In genomic region chr20:48425776-48426175, GRCh38 we compare ENCODE assay signal across 19 cellular contexts.
DNase-seq lines count a peak whose midpoint lies in the region; ATAC-seq, FAIRE-seq and TF ChIP-seq lines count a peak whose summit lies in the region.
"Had no signal": no experiment of that assay in that cellular context is flagged by ENCODE, and none has a peak within 500 bp of the region (broad histone marks: within the 10 kb centered on the region; RNA-seq: fewer than 3 reads in every experiment).

No MANE protein-coding gene starts in this region.

- no peak overlapping the region for H2AFZ ChIP-seq in neuronal stem cell (ENCODE audit: low read length)

- H2AK5ac ChIP-seq in neuronal stem cell (ENCODE audit: low read depth, low read length), result no peak overlapping the region

- H3K27ac ChIP-seq in RWPE2 (ENCODE audit: poor library complexity, severe bottlenecking) (no peak overlapping the region), neuronal stem cell (replicated peaks; ENCODE audit: low read length) (peak overlapping the region; percentile 46)

- no peak for TF ChIP-seq CTCF in RWPE2 (IDR thresholded peaks at IDR 0.05; ENCODE audit: poor library complexity, severe bottlenecking)

- peak; percentile 67 for FAIRE-seq in HTR-8/SVneo (lab: Jason Lieb, UNC)
- FAIRE-seq: RCC 7860 had no signal

- no peak overlapping the region for H3K4me2 ChIP-seq in neuronal stem cell (ENCODE audit: insufficient read depth, low read length, poor library complexity, severe bottlenecking)
- H3K4me2 ChIP-seq: SK-N-SH had no signal

- no peak overlapping the region for H2BK5ac ChIP-seq in neuronal stem cell (ENCODE audit: low read length)

- no CpG with 5 or more reads among the region's 4 CpGs for WGBS in neuronal stem cell (ENCODE audit: extremely low coverage in 2 of 2, insufficient read length in 2 of 2, insufficient replicate concordance in 1 of 2), 2 donors

- H3K27me3 ChIP-seq in RWPE2 (ENCODE audit: insufficient read depth, poor library complexity, severe bottlenecking) (peaks cover 3% of the 10 kb centered on the region), neuronal stem cell (ENCODE audit: control insufficient read depth in 3 of 3, insufficient read depth in 3 of 3, low read depth in 1 of 3, low read length in 3 of 3) (no peaks in the 10 kb centered on the region)

- intact Hi-C loops in Right ventricle myocardium inferior (cut with DNase I), result no loop called here

- H2BK120ac ChIP-seq in neuronal stem cell (ENCODE audit: low read depth, low read length), result no peak overlapping the region

- H3K14ac ChIP-seq in neuronal stem cell (ENCODE audit: low read length), result no peak overlapping the region

- no peak for ATAC-seq in RWPE2 (ENCODE audit: low read depth)
- no peak for ATAC-seq in SK-N-SH treated with all-trans-retinoic acid at 6 μM for 48 hours
- no peak for ATAC-seq in Right ventricle myocardium inferior
- ATAC-seq: T-cell had no signal

- H4K8ac ChIP-seq in neuronal stem cell (ENCODE audit: low read depth, low read length), result no peak overlapping the region

- H3K23ac ChIP-seq in neuronal stem cell (ENCODE audit: low read depth, low read length, poor library complexity), result no peak overlapping the region

- H3K18ac ChIP-seq in neuronal stem cell (ENCODE audit: low read length), result peak overlapping the region; percentile 68

- no peak overlapping the region for H3K4ac ChIP-seq in neuronal stem cell (ENCODE audit: low read length)

- H3K4me3 ChIP-seq in RWPE2 (ENCODE audit: severe bottlenecking) (no peak overlapping the region), neuronal stem cell (ENCODE audit: low read length in 2 of 2) (no peak overlapping the region)

- H3K4me1 ChIP-seq in RWPE2 (ENCODE audit: insufficient read depth, poor library complexity, severe bottlenecking) (no peaks in the 10 kb centered on the region), neuronal stem cell (ENCODE audit: control insufficient read depth in 2 of 2, insufficient read depth in 1 of 2, low read depth in 1 of 2, low read length in 2 of 2) (peaks cover 0 to 11% of the 10 kb centered on the region in 2 donors)

- H3K9ac ChIP-seq in neuronal stem cell (ENCODE audit: low read depth, low read length, poor library complexity), result no peak overlapping the region
- H3K9ac ChIP-seq: SK-N-SH had no signal

- H4K91ac ChIP-seq in neuronal stem cell (ENCODE audit: low read depth, low read length, poor library complexity), result no peak overlapping the region

- no peak overlapping the region for H2BK12ac ChIP-seq in neuronal stem cell (ENCODE audit: low read length)

- DNase-seq in DMS 273 treated with DMSO at 0.1 percent for 48 hours (lab: John Stamatoyannopoulos, UW) (peak; percentile 24), HTR-8/SVneo (ENCODE audit: insufficient read length, low spot score) (no peak), RWPE2 (ENCODE audit: low spot score) (peak; percentile 65), neuronal stem cell (ENCODE audit: low spot score) (no peak), T-helper 9 cell (no peak), Right ventricle myocardium inferior (ENCODE audit: missing footprints) (no peak)
- DNase-seq: AML-193, DMS153, GDM1, Karpas-422, NCI-H1048, NCI-H1436 treated with DMSO at 0.1 percent for 48 hours, NCI-H2081, NCI-H2227 treated with DMSO at 0.1 percent for 48 hours, SHP77, SK-N-SH, T-cell had no signal

- H3K9me3 ChIP-seq in RWPE2 (ENCODE audit: severe bottlenecking) (no peaks in the 10 kb centered on the region), neuronal stem cell (replicated peaks in 1 of 2; ENCODE audit: control insufficient read depth in 2 of 2, insufficient read depth in 1 of 2, low read depth in 1 of 2, low read length in 2 of 2) (no peaks in the 10 kb centered on the region)
- H3K9me3 ChIP-seq: SK-N-SH had no signal

- H3K36me3 ChIP-seq in RWPE2 (ENCODE audit: low read depth) (no peaks in the 10 kb centered on the region), neuronal stem cell (replicated peaks in 1 of 2; ENCODE audit: control insufficient read depth in 2 of 2, insufficient read depth in 2 of 2, low read length in 2 of 2) (no peaks in the 10 kb centered on the region)

- H2BK15ac ChIP-seq in neuronal stem cell (ENCODE audit: low read length), result no peak overlapping the region

- H3K79me1 ChIP-seq in neuronal stem cell (ENCODE audit: low read depth, low read length), result no peaks in the 10 kb centered on the region

TF ChIP-seq in SK-N-SH treated with all-trans-retinoic acid at 6 μM for 48 hours, 23 proteins besides CTCF, POLR2A, EP300 and RAD21 (continues in another document):
- TF ChIP-seq ARNTL (CRISPR knock-in tag; IDR thresholded peaks at IDR 0.05; ENCODE audit: borderline replicate concordance, low read depth), result no peak
- TF ChIP-seq CSDC2 (CRISPR knock-in tag; IDR thresholded peaks at IDR 0.05), result no peak
- TF ChIP-seq, protein P1, sequence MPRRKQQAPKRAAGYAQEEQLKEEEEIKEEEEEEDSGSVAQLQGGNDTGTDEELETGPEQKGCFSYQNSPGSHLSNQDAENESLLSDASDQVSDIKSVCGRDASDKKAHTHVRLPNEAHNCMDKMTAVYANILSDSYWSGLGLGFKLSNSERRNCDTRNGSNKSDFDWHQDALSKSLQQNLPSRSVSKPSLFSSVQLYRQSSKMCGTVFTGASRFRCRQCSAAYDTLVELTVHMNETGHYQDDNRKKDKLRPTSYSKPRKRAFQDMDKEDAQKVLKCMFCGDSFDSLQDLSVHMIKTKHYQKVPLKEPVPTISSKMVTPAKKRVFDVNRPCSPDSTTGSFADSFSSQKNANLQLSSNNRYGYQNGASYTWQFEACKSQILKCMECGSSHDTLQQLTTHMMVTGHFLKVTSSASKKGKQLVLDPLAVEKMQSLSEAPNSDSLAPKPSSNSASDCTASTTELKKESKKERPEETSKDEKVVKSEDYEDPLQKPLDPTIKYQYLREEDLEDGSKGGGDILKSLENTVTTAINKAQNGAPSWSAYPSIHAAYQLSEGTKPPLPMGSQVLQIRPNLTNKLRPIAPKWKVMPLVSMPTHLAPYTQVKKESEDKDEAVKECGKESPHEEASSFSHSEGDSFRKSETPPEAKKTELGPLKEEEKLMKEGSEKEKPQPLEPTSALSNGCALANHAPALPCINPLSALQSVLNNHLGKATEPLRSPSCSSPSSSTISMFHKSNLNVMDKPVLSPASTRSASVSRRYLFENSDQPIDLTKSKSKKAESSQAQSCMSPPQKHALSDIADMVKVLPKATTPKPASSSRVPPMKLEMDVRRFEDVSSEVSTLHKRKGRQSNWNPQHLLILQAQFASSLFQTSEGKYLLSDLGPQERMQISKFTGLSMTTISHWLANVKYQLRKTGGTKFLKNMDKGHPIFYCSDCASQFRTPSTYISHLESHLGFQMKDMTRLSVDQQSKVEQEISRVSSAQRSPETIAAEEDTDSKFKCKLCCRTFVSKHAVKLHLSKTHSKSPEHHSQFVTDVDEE (CRISPR knock-in tag; IDR thresholded peaks at IDR 0.05), result no peak
- TF ChIP-seq ZNF8 (CRISPR knock-in tag; IDR thresholded peaks at IDR 0.05), result no peak
- no peak for TF ChIP-seq ZFP3 (CRISPR knock-in tag; IDR thresholded peaks at IDR 0.05)
- TF ChIP-seq, protein P2, sequence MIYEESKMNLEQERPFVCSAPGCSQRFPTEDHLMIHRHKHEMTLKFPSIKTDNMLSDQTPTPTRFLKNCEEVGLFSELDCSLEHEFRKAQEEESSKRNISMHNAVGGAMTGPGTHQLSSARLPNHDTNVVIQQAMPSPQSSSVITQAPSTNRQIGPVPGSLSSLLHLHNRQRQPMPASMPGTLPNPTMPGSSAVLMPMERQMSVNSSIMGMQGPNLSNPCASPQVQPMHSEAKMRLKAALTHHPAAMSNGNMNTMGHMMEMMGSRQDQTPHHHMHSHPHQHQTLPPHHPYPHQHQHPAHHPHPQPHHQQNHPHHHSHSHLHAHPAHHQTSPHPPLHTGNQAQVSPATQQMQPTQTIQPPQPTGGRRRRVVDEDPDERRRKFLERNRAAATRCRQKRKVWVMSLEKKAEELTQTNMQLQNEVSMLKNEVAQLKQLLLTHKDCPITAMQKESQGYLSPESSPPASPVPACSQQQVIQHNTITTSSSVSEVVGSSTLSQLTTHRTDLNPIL (CRISPR knock-in tag; IDR thresholded peaks at IDR 0.05; ENCODE audit: low read depth), result no peak
- TF ChIP-seq, protein P3, sequence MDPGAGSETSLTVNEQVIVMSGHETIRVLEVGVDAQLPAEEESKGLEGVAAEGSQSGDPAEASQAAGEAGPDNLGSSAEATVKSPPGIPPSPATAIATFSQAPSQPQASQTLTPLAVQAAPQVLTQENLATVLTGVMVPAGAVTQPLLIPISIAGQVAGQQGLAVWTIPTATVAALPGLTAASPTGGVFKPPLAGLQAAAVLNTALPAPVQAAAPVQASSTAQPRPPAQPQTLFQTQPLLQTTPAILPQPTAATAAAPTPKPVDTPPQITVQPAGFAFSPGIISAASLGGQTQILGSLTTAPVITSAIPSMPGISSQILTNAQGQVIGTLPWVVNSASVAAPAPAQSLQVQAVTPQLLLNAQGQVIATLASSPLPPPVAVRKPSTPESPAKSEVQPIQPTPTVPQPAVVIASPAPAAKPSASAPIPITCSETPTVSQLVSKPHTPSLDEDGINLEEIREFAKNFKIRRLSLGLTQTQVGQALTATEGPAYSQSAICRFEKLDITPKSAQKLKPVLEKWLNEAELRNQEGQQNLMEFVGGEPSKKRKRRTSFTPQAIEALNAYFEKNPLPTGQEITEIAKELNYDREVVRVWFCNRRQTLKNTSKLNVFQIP (CRISPR knock-in tag; IDR thresholded peaks at IDR 0.05; ENCODE audit: borderline replicate concordance, low read depth), result no peak
- TF ChIP-seq, protein P4, sequence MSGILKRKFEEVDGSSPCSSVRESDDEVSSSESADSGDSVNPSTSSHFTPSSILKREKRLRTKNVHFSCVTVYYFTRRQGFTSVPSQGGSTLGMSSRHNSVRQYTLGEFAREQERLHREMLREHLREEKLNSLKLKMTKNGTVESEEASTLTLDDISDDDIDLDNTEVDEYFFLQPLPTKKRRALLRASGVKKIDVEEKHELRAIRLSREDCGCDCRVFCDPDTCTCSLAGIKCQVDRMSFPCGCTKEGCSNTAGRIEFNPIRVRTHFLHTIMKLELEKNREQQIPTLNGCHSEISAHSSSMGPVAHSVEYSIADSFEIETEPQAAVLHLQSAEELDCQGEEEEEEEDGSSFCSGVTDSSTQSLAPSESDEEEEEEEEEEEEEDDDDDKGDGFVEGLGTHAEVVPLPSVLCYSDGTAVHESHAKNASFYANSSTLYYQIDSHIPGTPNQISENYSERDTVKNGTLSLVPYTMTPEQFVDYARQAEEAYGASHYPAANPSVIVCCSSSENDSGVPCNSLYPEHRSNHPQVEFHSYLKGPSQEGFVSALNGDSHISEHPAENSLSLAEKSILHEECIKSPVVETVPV (CRISPR knock-in tag; IDR thresholded peaks at IDR 0.05), result no peak
- TF ChIP-seq TOX (CRISPR knock-in tag; IDR thresholded peaks at IDR 0.05; ENCODE audit: borderline replicate concordance), result no peak
- TF ChIP-seq ESRRG (CRISPR knock-in tag; IDR thresholded peaks at IDR 0.05), result no peak
- TF ChIP-seq OSR1 (CRISPR knock-in tag; IDR thresholded peaks at IDR 0.05), result no peak
- no peak for TF ChIP-seq ZNF565 (CRISPR knock-in tag; conservative IDR thresholded peaks at IDR 0.05; ENCODE audit: low read depth)
- TF ChIP-seq BACH2 (CRISPR knock-in tag; IDR thresholded peaks at IDR 0.05; ENCODE audit: borderline replicate concordance), result no peak

Comparison
In these comparisons a context has a peak if more than half of its experiments do, and no peak if none do; other contexts are left out.
1. DNase-seq: peak in DMS 273 treated with DMSO at 0.1 percent for 48 hours (single experiment) and RWPE2 (single experiment); none in HTR-8/SVneo (single experiment), neuronal stem cell (single experiment), T-helper 9 cell (single experiment) and Right ventricle myocardium inferior (single experiment).